ENCODE assay signal across 10 cellular contexts in genomic region chr15:68187559-68187958, GRCh38. TPM values are rescaled to one million over a fixed set of nuclear protein-coding genes. Genes with fewer than 3 reads are reported as not detected.
DNase-seq lines count a peak whose midpoint lies in the region; ATAC-seq and TF ChIP-seq lines count a peak whose summit lies in the region.
"Had no signal": no experiment of that assay in that cellular context is flagged by ENCODE, and none has a peak within 500 bp of the region (broad histone marks: within the 10 kb centered on the region; RNA-seq: fewer than 3 reads in every experiment).

No MANE protein-coding gene starts in this region.

- no peak overlapping the region for H3K4me3 Mint-ChIP-seq in activated T-cell treated with anti-CD3 and anti-CD28 coated beads, Interleukin-2, amount 50 U/mL, for 72 hours
- H3K4me3 Mint-ChIP-seq: activated B cell treated with CpG ODN at 0.5 μM for 24 hours had no signal

- H3K27ac ChIP-seq in uterus = peak overlapping the region; percentile 54 to 74

- no peak for DNase-seq in activated T-cell treated with anti-CD3 and anti-CD28 coated beads, Interleukin-2, amount 50 U/mL, for 72 hours
- DNase-seq in activated T-cell treated with anti-CD3 and anti-CD28 coated beads for 4 hours (no peak), brain pericyte (ENCODE audit: low read depth, low spot score) (peak; percentile 18), left lobe of liver (ENCODE audit: low spot score) (peak; percentile 82), uterus (peak; percentile 57 to 67), SKM-1 treated with dmso at 0.1 percent for 144 hours (lab: John Stamatoyannopoulos, UW; ENCODE audit: unreplicated experiment) (no peak), NCI-H1436 (lab: John Stamatoyannopoulos, UW) (no peak), HAP-1 (ENCODE audit: low spot score in 2 of 2) (no peak)
- DNase-seq: activated B cell treated with CpG ODN at 0.5 μM for 24 hours had no signal

- TF ChIP-seq CTCF in uterus (IDR thresholded peaks at IDR 0.05) = no peak

- H3K4me1 Mint-ChIP-seq in activated T-cell treated with anti-CD3 and anti-CD28 coated beads, Interleukin-2, amount 50 U/mL, for 72 hours (ENCODE audit: low read depth) = peaks cover 14% of the 10 kb centered on the region

- no peak for TF ChIP-seq POLR2A in uterus (IDR thresholded peaks at IDR 0.05)

- H3K4me1 ChIP-seq in uterus (peaks cover 0 to 11% of the 10 kb centered on the region in 2 donors), HAP-1 (no peaks in the 10 kb centered on the region)

- H3K9me3 ChIP-seq in uterus (no peaks in the 10 kb centered on the region), HAP-1 (no peaks in the 10 kb centered on the region)

- peak overlapping the region in 1 of 2 donors; percentile 6 for H3K4me3 ChIP-seq in uterus
- no peak overlapping the region for H3K4me3 ChIP-seq in HAP-1

- ATAC-seq in activated T-cell treated with anti-CD3 and anti-CD28 coated beads, Interleukin-2, amount 50 U/mL, for 72 hours (replicated peaks in 1 of 2) = no peak
- ATAC-seq in left lobe of liver = peak; percentile 83
- ATAC-seq: HCT116 had no signal

- H3K27ac Mint-ChIP-seq in activated T-cell treated with anti-CD3 and anti-CD28 coated beads, Interleukin-2, amount 50 U/mL, for 72 hours = peak overlapping the region; percentile 21
- H3K27ac Mint-ChIP-seq: activated B cell treated with CpG ODN at 0.5 μM for 24 hours had no signal

- no peaks in the 10 kb centered on the region for H3K27me3 Mint-ChIP-seq in activated T-cell treated with anti-CD3 and anti-CD28 coated beads, Interleukin-2, amount 50 U/mL, for 72 hours (ENCODE audit: low read depth)
- H3K27me3 Mint-ChIP-seq: activated B cell treated with CpG ODN at 0.5 μM for 24 hours had no signal

- intact Hi-C loops in uterus (cut with DNase I; ENCODE audit: low total_unique reads) = no loop called here

- in situ Hi-C loops in HAP-1 (cut with MboI; ENCODE audit: low sequenced_read_pairs) = no loop called here

- peaks cover 14 to 24% of the 10 kb centered on the region in 2 donors for H3K36me3 Mint-ChIP-seq in activated T-cell treated with anti-CD3 and anti-CD28 coated beads, Interleukin-2, amount 50 U/mL, for 72 hours (ENCODE audit: insufficient read depth in 2 of 2)

- H3K27me3 ChIP-seq in uterus (no peaks in the 10 kb centered on the region), HAP-1 (ENCODE audit: low read depth) (no peaks in the 10 kb centered on the region)

- H3K36me3 ChIP-seq in uterus (no peaks in the 10 kb centered on the region), HAP-1 (replicated peaks) (peaks cover 80% of the 10 kb centered on the region)

- H3K9me3 Mint-ChIP-seq in activated T-cell treated with anti-CD3 and anti-CD28 coated beads, Interleukin-2, amount 50 U/mL, for 72 hours = no peaks in the 10 kb centered on the region
- H3K9me3 Mint-ChIP-seq: activated B cell treated with CpG ODN at 0.5 μM for 24 hours had no signal

RNA-seq across cellular contexts. Expression of gene CALML4, which starts 17.6 kb away (rescaled TPM):
- 1 to 10 TPM; 6.0 to 7.0 TPM for total RNA-seq in activated T-cell treated with anti-CD3 and anti-CD28 coated beads, Interleukin-2, amount 50 U/mL, for 72 hours
- total RNA-seq in left lobe of liver (6.8 TPM), uterus (10 to 100 TPM in 1 of 4 donors, 1 to 10 TPM in 2, under 1 TPM in 1; 0.88 to 13.8 (median 8.3) TPM)

RNA-seq across cellular contexts. Expression of gene CLN6, which starts 42.0 kb away (rescaled TPM):
- total RNA-seq in activated T-cell treated with anti-CD3 and anti-CD28 coated beads, Interleukin-2, amount 50 U/mL, for 72 hours = 10 to 100 TPM; 31.6 to 40.7 TPM
- 12.2 TPM for total RNA-seq in left lobe of liver
- 10 to 100 TPM in 2 of 4 donors, 1 to 10 TPM in 2; 1.8 to 34.0 (median 13.1) TPM for total RNA-seq in uterus

Comparison
In these comparisons a context has a peak if more than half of its experiments do, and no peak if none do; other contexts are left out.
1. DNase-seq: peak in brain pericyte (single experiment), left lobe of liver (single experiment) and uterus (2 of 2); none in activated T-cell treated with anti-CD3 and anti-CD28 coated beads, Interleukin-2, amount 50 U/mL, for 72 hours (0 of 2), activated T-cell treated with anti-CD3 and anti-CD28 coated beads for 4 hours (single experiment), SKM-1 treated with dmso at 0.1 percent for 144 hours (single experiment), NCI-H1436 (single experiment) and HAP-1 (0 of 2).